Comparison of ENCODE assay signal across 12 cellular contexts in genomic region chr15:91135201-91136130, GRCh38. TPM values are rescaled to one million over a fixed set of nuclear protein-coding genes. Genes with fewer than 3 reads are reported as not detected.
DNase-seq lines count a peak whose midpoint lies in the region; ATAC-seq lines count a peak whose summit lies in the region.
"Had no signal": no experiment of that assay in that cellular context is flagged by ENCODE, and none has a peak within 500 bp of the region (broad histone marks: within the 10 kb centered on the region; RNA-seq: fewer than 3 reads in every experiment).

No MANE protein-coding gene starts in this region.

- no peak overlapping the region for H3K4me3 Mint-ChIP-seq in activated T-helper 2 cell treated with anti-CD3 and anti-CD28 coated beads, Interferon-gamma antibody, Interleukin-2, Interleukin-4, amounts not matched to agents 10 μg/mL and 5 μg/mL and 100 μg/mL, durations not matched to agents 14 hours and 24 hours and 36 hours (ENCODE audit: low read depth)

- H3K4me1 Mint-ChIP-seq in activated T-helper 2 cell treated with anti-CD3 and anti-CD28 coated beads, Interferon-gamma antibody, Interleukin-2, Interleukin-4, amounts not matched to agents 10 μg/mL and 5 μg/mL and 100 μg/mL, durations not matched to agents 14 hours and 24 hours and 36 hours (ENCODE audit: low read depth), result no peaks in the 10 kb centered on the region

- ATAC-seq in GM19025 (IDR thresholded peaks at IDR 0.05; ENCODE audit: low read depth, unreplicated experiment) (peak; percentile 93), GM21737 (IDR thresholded peaks at IDR 0.05; ENCODE audit: unreplicated experiment) (peak; percentile 78), HG03378 (IDR thresholded peaks at IDR 0.05; ENCODE audit: unreplicated experiment) (peak; percentile 70)
- ATAC-seq: K562 had no signal

- H3K27me3 Mint-ChIP-seq in activated T-helper 2 cell treated with anti-CD3 and anti-CD28 coated beads, Interferon-gamma antibody, Interleukin-2, Interleukin-4, amounts not matched to agents 10 μg/mL and 5 μg/mL and 100 μg/mL, durations not matched to agents 14 hours and 24 hours and 36 hours (ENCODE audit: low read depth), result peaks cover 11% of the 10 kb centered on the region

- DNase-seq in mesenteric fat pad (ENCODE audit: low spot score) (peak; percentile 9), NCI-H1694 treated with DMSO at 0.1 percent for 48 hours (lab: John Stamatoyannopoulos, UW) (no peak), midbrain (lab: John Stamatoyannopoulos, UW) (no peak), EL (no peak)
- no peak for DNase-seq in activated T-helper 2 cell treated with anti-CD3 and anti-CD28 coated beads, Interferon-gamma antibody, Interleukin-2, Interleukin-4, amounts not matched to agents 10 μg/mL and 5 μg/mL and 100 μg/mL, durations not matched to agents 14 hours and 24 hours and 36 hours (ENCODE audit: low spot score)
- DNase-seq: activated T-cell treated with anti-CD3 and anti-CD28 coated beads, Interleukin-2, amount 50 U/mL, for 1 hour; left ventricle myocardium inferior; T-helper 9 cell had no signal

- no peak overlapping the region for H3K27ac Mint-ChIP-seq in activated T-helper 2 cell treated with anti-CD3 and anti-CD28 coated beads, Interferon-gamma antibody, Interleukin-2, Interleukin-4, amounts not matched to agents 10 μg/mL and 5 μg/mL and 100 μg/mL, durations not matched to agents 14 hours and 24 hours and 36 hours

- no peaks in the 10 kb centered on the region for H3K9me3 Mint-ChIP-seq in activated T-helper 2 cell treated with anti-CD3 and anti-CD28 coated beads, Interferon-gamma antibody, Interleukin-2, Interleukin-4, amounts not matched to agents 10 μg/mL and 5 μg/mL and 100 μg/mL, durations not matched to agents 14 hours and 24 hours and 36 hours

- no peaks in the 10 kb centered on the region for H3K36me3 Mint-ChIP-seq in activated T-helper 2 cell treated with anti-CD3 and anti-CD28 coated beads, Interferon-gamma antibody, Interleukin-2, Interleukin-4, amounts not matched to agents 10 μg/mL and 5 μg/mL and 100 μg/mL, durations not matched to agents 14 hours and 24 hours and 36 hours (ENCODE audit: low read depth)

- intact Hi-C loops in activated T-helper 2 cell treated with anti-CD3 and anti-CD28 coated beads, Interferon-gamma antibody, Interleukin-2, Interleukin-4, amounts not matched to agents 10 μg/mL and 5 μg/mL and 100 μg/mL, durations not matched to agents 14 hours and 24 hours and 36 hours (cut with micrococcal nuclease), result no loop called here

RNA-seq across cellular contexts. Expression of gene SV2B, which starts 35.4 kb away (rescaled TPM):
- 8.1 TPM for total RNA-seq in mesenteric fat pad
- total RNA-seq in activated T-helper 2 cell treated with anti-CD3 and anti-CD28 coated beads, Interferon-gamma antibody, Interleukin-2, Interleukin-4, amounts not matched to agents 10 μg/mL and 5 μg/mL and 100 μg/mL, durations not matched to agents 14 hours and 24 hours and 36 hours, result 0.02 TPM in 2 replicates
